In the genomic region with DNA sequence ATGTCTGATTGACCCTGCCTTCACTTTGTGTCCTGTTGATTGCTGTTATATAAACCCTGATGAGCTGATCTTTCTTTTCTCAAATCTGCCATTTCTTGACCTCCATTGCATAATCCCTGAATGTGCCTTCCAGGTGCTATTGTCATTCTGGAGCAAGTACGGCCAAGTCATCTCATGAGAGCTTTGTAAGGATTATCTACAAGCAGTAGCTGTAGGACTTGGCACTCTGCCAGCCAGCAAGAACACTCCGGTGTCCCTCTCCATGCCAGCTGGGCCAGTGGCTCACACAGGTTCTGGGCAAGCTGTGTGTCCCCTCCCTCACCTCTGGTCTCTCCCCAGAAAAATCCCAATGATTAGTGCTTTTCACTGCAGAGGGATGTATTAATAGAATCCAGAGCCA, we compare ENCODE assay signal across 1 cellular context.
TF ChIP-seq lines count a peak whose summit lies in the region.

No MANE protein-coding gene starts in this region.

TF ChIP-seq in GM23338, 12 proteins besides CTCF, POLR2A, EP300 and RAD21 (continued from another document):
- peak; percentile 48; the same call in 1 of the 2 replicates for TF ChIP-seq ZNF462 (CRISPR knock-in tag; IDR thresholded peaks at IDR 0.05)
